Comparison of ENCODE assay signal across 8 cellular contexts in genomic region chr13:42039457-42039945, GRCh38. TPM values are rescaled to one million over a fixed set of nuclear protein-coding genes. Genes with fewer than 3 reads are reported as not detected.
DNase-seq lines count a peak whose midpoint lies in the region; ATAC-seq, FAIRE-seq and TF ChIP-seq lines count a peak whose summit lies in the region.

No MANE protein-coding gene starts in this region.

- no peaks in the 10 kb centered on the region for H3K9me3 Mint-ChIP-seq in activated CD4-positive, alpha-beta T cell treated with anti-CD3 and anti-CD28 coated beads, Interleukin-2, amount 10 ng/mL, durations not matched to agents 24 days and 14 days

- peak overlapping the region; percentile 84 for H3K4me3 Mint-ChIP-seq in activated CD4-positive, alpha-beta T cell treated with anti-CD3 and anti-CD28 coated beads, Interleukin-2, amount 10 ng/mL, durations not matched to agents 24 days and 14 days

- peaks cover 33% of the 10 kb centered on the region for H3K27me3 Mint-ChIP-seq in activated CD4-positive, alpha-beta T cell treated with anti-CD3 and anti-CD28 coated beads, Interleukin-2, amount 10 ng/mL, durations not matched to agents 24 days and 14 days

- H3K27ac ChIP-seq in HUES6 (ENCODE audit: low read depth, low read length) (peak overlapping the region; percentile 70; the same call in 1 of the 2 replicates), GM12878 (ENCODE audit: control insufficient read depth, insufficient read depth) (peak overlapping the region; percentile 64; the same call in 1 of the 2 replicates), kidney (ENCODE audit: low read depth in 2 of 2, low read length in 2 of 2) (peak overlapping the region; percentile 94 to 95), substantia nigra (ENCODE audit: low read depth, low read length, poor library complexity, severe bottlenecking) (peak overlapping the region; percentile 83)

- RAD21 ChIA-PET in GM12878 (lab: Charles Lee; ENCODE audit: unreplicated experiment): no interaction called here

- 7% methylated on average over 14 of the region's 14 CpGs for WGBS in GM12878 (ENCODE audit: insufficient coverage, insufficient replicate concordance, low lambda C conversion rate, missing lambda C conversion rate)

- peaks cover 10% of the 10 kb centered on the region for H3K4me1 ChIP-seq in HUES6 (ENCODE audit: control insufficient read depth, insufficient read depth, low read length)
- H3K4me1 ChIP-seq in GM12878 (ENCODE audit: control insufficient read depth, insufficient read depth, low read length): no peaks in the 10 kb centered on the region; the same call in 1 of the 2 replicates
- H3K4me1 ChIP-seq in kidney (ENCODE audit: control insufficient read depth in 1 of 2, insufficient read depth in 1 of 2, low read depth in 1 of 2, low read length in 2 of 2): peaks cover 3 to 13% of the 10 kb centered on the region in 2 donors

- peak overlapping the region; percentile 66 for H3K4me3 ChIP-seq in HUES6 (ENCODE audit: low read depth, low read length)
- H3K4me3 ChIP-seq in GM12878: peak overlapping the region; percentile 88
- H3K4me3 ChIP-seq in kidney (ENCODE audit: low read length in 2 of 2): peak overlapping the region; percentile 94 to 95

- no peak for DNase-seq in activated CD4-positive, alpha-beta T cell treated with anti-CD3 and anti-CD28 coated beads, Interleukin-2, amount 10 ng/mL, durations not matched to agents 24 days and 14 days
- DNase-seq in activated CD4-positive, alpha-beta T cell treated with anti-CD3 and anti-CD28 coated beads for 48 hours: no peak
- DNase-seq in GM12878 (ENCODE audit: low read depth, low spot score) (peak; percentile 21), kidney (no peak), substantia nigra (lab: John Stamatoyannopoulos, UW) (peak in 1 of 49 donors; percentile 40), NCI-H446 (lab: John Stamatoyannopoulos, UW) (no peak)

- no peak for TF ChIP-seq POLR2A in GM12878 (IDR thresholded peaks at IDR 0.05; ENCODE audit: low read depth, low read length)

- peaks cover 28% of the 10 kb centered on the region for H3K79me2 ChIP-seq in GM12878 (ENCODE audit: control insufficient read depth, insufficient read depth, low read length)

- H4K20me1 ChIP-seq in GM12878 (ENCODE audit: control insufficient read depth, insufficient read depth): no peaks in the 10 kb centered on the region

- POLR2A ChIA-PET in GM12878 (lab: Charles Lee): interaction anchor here (1.7 kb wide), 1 partner anchor 12 kb away, joined by 5 read pairs; no protein-coding TSS in a partner anchor

- peak overlapping the region; percentile 71 for H3K4me2 ChIP-seq in GM12878 (ENCODE audit: control insufficient read depth, insufficient read depth)

- no peak for TF ChIP-seq EP300 in GM12878 (IDR thresholded peaks at IDR 0.05; ENCODE audit: borderline replicate concordance in 1 of 2, control insufficient read depth in 1 of 2, low read depth in 2 of 2, low read length in 2 of 2)

- FAIRE-seq in GM12878 (lab: Jason Lieb, UNC) (peak; percentile 74), kidney (lab: Jason Lieb, UNC) (no peak)

- peak; percentile 13 for ATAC-seq in GM12878
- no peak for ATAC-seq in HG03097 (IDR thresholded peaks at IDR 0.05; ENCODE audit: low FRiP score, unreplicated experiment)

- no TSS peak for BruUV-seq in GM12878 (replicated peaks; lab: Mats Ljungman, UMichigan)

- intact Hi-C loops in activated CD4-positive, alpha-beta T cell treated with anti-CD3 and anti-CD28 coated beads, Interleukin-2, amount 10 ng/mL, durations not matched to agents 24 days and 14 days (cut with micrococcal nuclease): no loop called here
- intact Hi-C loops in GM12878 (cut with micrococcal nuclease; ENCODE audit: unreplicated experiment) (no loop called here), kidney (cut with DNase I) (no loop called here)

- in situ Hi-C loops in GM12878 (cut with MboI): no loop called here

- peaks cover 6% of the 10 kb centered on the region for H3K36me3 Mint-ChIP-seq in activated CD4-positive, alpha-beta T cell treated with anti-CD3 and anti-CD28 coated beads, Interleukin-2, amount 10 ng/mL, durations not matched to agents 24 days and 14 days (ENCODE audit: low read depth)

- H3K27me3 ChIP-seq in HUES6 (ENCODE audit: control insufficient read depth, insufficient read depth, low read length): peaks cover 56% of the 10 kb centered on the region
- H3K27me3 ChIP-seq in GM12878 (replicated peaks in 1 of 2; ENCODE audit: control insufficient read depth in 2 of 2, insufficient read depth in 2 of 2, low read length in 1 of 2): no peaks in the 10 kb centered on the region

- peak overlapping the region; percentile 77 for H3K27ac Mint-ChIP-seq in activated CD4-positive, alpha-beta T cell treated with anti-CD3 and anti-CD28 coated beads, Interleukin-2, amount 10 ng/mL, durations not matched to agents 24 days and 14 days

- H3K36me3 ChIP-seq in HUES6 (ENCODE audit: control insufficient read depth, insufficient read depth, low read length) (no peaks in the 10 kb centered on the region), GM12878 (ENCODE audit: control insufficient read depth in 2 of 2, insufficient read depth in 2 of 2, low read length in 1 of 2) (no peaks in the 10 kb centered on the region), kidney (ENCODE audit: control insufficient read depth in 1 of 2, insufficient read depth in 2 of 2, low read length in 2 of 2) (no peaks in the 10 kb centered on the region)

- TF ChIP-seq RAD21 in GM12878 (IDR thresholded peaks at IDR 0.05; ENCODE audit: insufficient read depth, low read depth, low read length): no peak

- H3K4me1 Mint-ChIP-seq in activated CD4-positive, alpha-beta T cell treated with anti-CD3 and anti-CD28 coated beads, Interleukin-2, amount 10 ng/mL, durations not matched to agents 24 days and 14 days: peaks cover 19% of the 10 kb centered on the region

- H3K9ac ChIP-seq in HUES6 (ENCODE audit: low read length) (peak overlapping the region; percentile 87), GM12878 (ENCODE audit: control insufficient read depth, insufficient read depth, low read length) (peak overlapping the region; percentile 81), kidney (ENCODE audit: low read length in 2 of 2) (peak overlapping the region; percentile 79 to 88)

- CTCF ChIA-PET in GM12878 (lab: Yijun Ruan, JAX): no interaction called here

- no peak for TF ChIP-seq CTCF in GM12878 (IDR thresholded peaks at IDR 0.05 in 2 of 3, conservative IDR thresholded peaks at IDR 0.05 in 1 of 3; ENCODE audit: control insufficient read depth in 2 of 3, extremely low read depth in 1 of 3, insufficient read depth in 1 of 3, low read depth in 3 of 3, low read length in 3 of 3)
- TF ChIP-seq CTCF in kidney (IDR thresholded peaks at IDR 0.05; ENCODE audit: borderline replicate concordance, extremely low read depth, insufficient read depth): no peak

- peaks cover 8% of the 10 kb centered on the region; the same call in 1 of the 2 replicates for H3K9me3 ChIP-seq in HUES6 (ENCODE audit: control insufficient read depth, insufficient read depth, low read depth, low read length)
- H3K9me3 ChIP-seq in GM12878 (replicated peaks; ENCODE audit: control insufficient read depth, insufficient read depth, low read length): peaks cover 3% of the 10 kb centered on the region
- no peaks in the 10 kb centered on the region for H3K9me3 ChIP-seq in kidney (ENCODE audit: control insufficient read depth in 1 of 2, low read length in 2 of 2)

- peak overlapping the region; percentile 57 for H2AFZ ChIP-seq in GM12878 (ENCODE audit: control insufficient read depth, low read depth, low read length)

- SMC1A ChIA-PET in GM12878 (lab: Charles Lee; ENCODE audit: uncharacterized antibody, unreplicated experiment): interaction anchor here (1.6 to 3.2 kb wide), 2 partner anchors 13 to 76 kb away, joined by 4 to 8 read pairs; no protein-coding TSS in a partner anchor

TF ChIP-seq in GM12878, 131 proteins besides CTCF, POLR2A, EP300 and RAD21:
- TF ChIP-seq RUNX3 (IDR thresholded peaks at IDR 0.05; ENCODE audit: low read length): peak; percentile 59; the same call in 1 of the 2 replicates
- no peak for TF ChIP-seq YY1 (IDR thresholded peaks at IDR 0.05; ENCODE audit: low read depth, low read length)
- TF ChIP-seq SUPT20H (IDR thresholded peaks at IDR 0.05; ENCODE audit: borderline replicate concordance, control insufficient read depth, low read depth, low read length): no peak

RNA-seq across cellular contexts. Expression of gene DGKH, which starts 8.9 kb away (rescaled TPM):
- 13.4 and 17.9 TPM in 2 replicates for total RNA-seq in activated CD4-positive, alpha-beta T cell treated with anti-CD3 and anti-CD28 coated beads, Interleukin-2, amount 10 ng/mL, durations not matched to agents 24 days and 14 days
- 129 and 133 TPM in 2 replicates for total RNA-seq in GM12878 (2013; cell fraction: nucleolus; rRNA removed)
- total RNA-seq in GM12878 (2014; rRNA removed) (12.5 and 13.5 TPM in 2 replicates), GM12878 (2014; rRNA removed; fragmentation: Illumina TruSeq; extraction: Trizol) (14.6 and 16.1 TPM in 2 replicates), GM12878 (2021) (14.6 and 15.2 TPM in 2 replicates), kidney (28.8 TPM)
- polyA plus RNA-seq in GM12878 (2011; ENCODE audit: low read depth): 2.1 TPM
- polyA plus RNA-seq in GM12878 (2011; rRNA removed) (8.5 and 13.5 TPM in 2 replicates), GM12878 (2014; fragmentation: Illumina TruSeq; extraction: Trizol) (11.3 and 13.6 TPM in 2 replicates), GM12878 (2014; fragmentation: Nextera tagmentation; extraction: Ambion mirVana) (1 to 10 TPM; 1.3 to 2.1 TPM), GM12878 (2014; rRNA removed) (5.4 and 6.1 TPM in 2 replicates), GM12878 (2016; fragmentation: Nextera tagmentation; extraction: Ambion mirVana) (1 to 10 TPM; 3.3 to 4.7 TPM), kidney (ENCODE audit: insufficient read depth, low read depth, low replicate concordance) (1.7 TPM)
- polyA plus RNA-seq in GM12878 (2011; cell fraction: cytosol; rRNA removed): 2.5 and 2.7 TPM in 2 replicates
- 13.0 and 14.5 TPM in 2 replicates for polyA plus RNA-seq in GM12878 (2011; cell fraction: nucleus; rRNA removed)
- polyA plus RNA-seq in GM12878 (2012): 4.1 and 4.8 TPM in 2 replicates
- polyA minus RNA-seq in GM12878 (2011; rRNA and poly(A)+ RNA removed): 33.8 and 44.9 TPM in 2 replicates
- 5.7 and 6.7 TPM in 2 replicates for polyA minus RNA-seq in GM12878 (2011; cell fraction: cytosol; rRNA and poly(A)+ RNA removed)
- polyA minus RNA-seq in GM12878 (2011; cell fraction: nucleus; rRNA and poly(A)+ RNA removed): 20.7 and 37.2 TPM in 2 replicates
